In genomic region chr12:129110575-129110974, GRCh38 we compare ENCODE assay signal across 1 cellular context.
TF ChIP-seq lines count a peak whose summit lies in the region.

No MANE protein-coding gene starts in this region.

TF ChIP-seq in K562, 482 proteins besides CTCF, POLR2A, EP300 and RAD21 (continued from another document):
- TF ChIP-seq MNT (conservative IDR thresholded peaks at IDR 0.05) (no peak), RBM22 (IDR thresholded peaks at IDR 0.05; ENCODE audit: low read depth, low read length, poor library complexity, severe bottlenecking) (no peak), ZBTB12 (CRISPR knock-in tag; IDR thresholded peaks at IDR 0.05) (no peak)
- TF ChIP-seq, protein P1, sequence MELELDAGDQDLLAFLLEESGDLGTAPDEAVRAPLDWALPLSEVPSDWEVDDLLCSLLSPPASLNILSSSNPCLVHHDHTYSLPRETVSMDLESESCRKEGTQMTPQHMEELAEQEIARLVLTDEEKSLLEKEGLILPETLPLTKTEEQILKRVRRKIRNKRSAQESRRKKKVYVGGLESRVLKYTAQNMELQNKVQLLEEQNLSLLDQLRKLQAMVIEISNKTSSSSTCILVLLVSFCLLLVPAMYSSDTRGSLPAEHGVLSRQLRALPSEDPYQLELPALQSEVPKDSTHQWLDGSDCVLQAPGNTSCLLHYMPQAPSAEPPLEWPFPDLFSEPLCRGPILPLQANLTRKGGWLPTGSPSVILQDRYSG (tag; conservative IDR thresholded peaks at IDR 0.05; ENCODE audit: low read depth), result no peak
TF ChIP-seq in K562: peak in this region for 1.
